ENCODE assay signal across 9 cellular contexts in genomic region chr14:34699873-34700621, GRCh38. TPM values are rescaled to one million over a fixed set of nuclear protein-coding genes. Genes with fewer than 3 reads are reported as not detected.
A peak's percentile ranks its signal among the peaks of the same experiment; 100 is the strongest.
DNase-seq lines count a peak whose midpoint lies in the region; ATAC-seq and TF ChIP-seq lines count a peak whose summit lies in the region.
"Had no signal": no experiment of that assay in that cellular context is flagged by ENCODE, and none has a peak within 500 bp of the region (broad histone marks: within the 10 kb centered on the region; RNA-seq: fewer than 3 reads in every experiment).

No MANE protein-coding gene starts in this region.

- H3K36me3 ChIP-seq in liver (ENCODE audit: control insufficient read depth in 4 of 4, insufficient read depth in 3 of 4, low read depth in 1 of 4, low read length in 3 of 4) (no peaks in the 10 kb centered on the region), MM.1S (replicated peaks; ENCODE audit: insufficient read depth, low read length) (no peaks in the 10 kb centered on the region)

- TF ChIP-seq CTCF in liver (IDR thresholded peaks at IDR 0.05; ENCODE audit: low read depth, low read length, missing input control) (no peak), MM.1S (IDR thresholded peaks at IDR 0.05; ENCODE audit: low read length) (no peak)

- H3K4me3 ChIP-seq in liver (ENCODE audit: low read depth in 1 of 3, low read length in 3 of 3) (no peak overlapping the region), MM.1S (ENCODE audit: low read length) (no peak overlapping the region)

- in situ Hi-C loops in Caki2 (cut with HindIII; ENCODE audit: low pct_unique_long_range_greater_than_20kb, low sequenced_read_pairs): no loop called here

- H3K9ac ChIP-seq in liver (ENCODE audit: low read depth in 1 of 2, low read length in 2 of 2) (no peak overlapping the region), MM.1S (ENCODE audit: low read length) (no peak overlapping the region)

- H3K4me1 ChIP-seq in liver (ENCODE audit: control insufficient read depth in 4 of 4, insufficient read depth in 4 of 4, low read length in 3 of 4) (no peaks in the 10 kb centered on the region), MM.1S (ENCODE audit: low read length) (no peaks in the 10 kb centered on the region)

- no peaks in the 10 kb centered on the region for H3K27me3 ChIP-seq in liver (ENCODE audit: control insufficient read depth in 4 of 4, insufficient read depth in 4 of 4, low read length in 3 of 4)
- no peaks in the 10 kb centered on the region for H3K27me3 ChIP-seq in MM.1S (replicated peaks; ENCODE audit: insufficient read depth, low read length)

- H3K9me2 ChIP-seq in MM.1S (replicated peaks; ENCODE audit: insufficient read depth, low read length): no peaks in the 10 kb centered on the region

- no peak for TF ChIP-seq RAD21 in liver (IDR thresholded peaks at IDR 0.05)

- H3K27ac ChIP-seq in liver (ENCODE audit: low read depth in 1 of 2, low read length in 2 of 2) (peak overlapping the region in 1 of 2 donors; percentile 31), MM.1S (ENCODE audit: low read length) (no peak overlapping the region)

- DNase-seq in Caki2 (ENCODE audit: low read depth) (peak; percentile 70), NCI-H1694 treated with DMSO at 0.1 percent for 48 hours (lab: John Stamatoyannopoulos, UW) (peak; percentile 100), amniotic epithelial cell (ENCODE audit: low read depth) (peak; percentile 95), Right ventricle myocardium inferior (ENCODE audit: missing footprints) (no peak), MM.1S (no peak)

- H3K4me2 ChIP-seq in MM.1S (ENCODE audit: low read depth, low read length): no peak overlapping the region

- intact Hi-C loops in Right ventricle myocardium inferior (cut with DNase I): no loop called here

- no peaks in the 10 kb centered on the region for H4K20me1 ChIP-seq in MM.1S (ENCODE audit: insufficient read depth, low read length)

- 56% methylated on average over 4 of the region's 4 CpGs for WGBS in liver

- ATAC-seq in Right ventricle myocardium inferior (no peak), HG03565 (IDR thresholded peaks at IDR 0.05; ENCODE audit: unreplicated experiment) (no peak), HG02981 (IDR thresholded peaks at IDR 0.05; ENCODE audit: unreplicated experiment) (no peak)
- ATAC-seq: activated naive CD4-positive, alpha-beta T cell treated with anti-CD3 and anti-CD28 coated beads, Interleukin-2, amount 50 U/mL, for 72 hours had no signal

- H3F3A ChIP-seq in MM.1S (ENCODE audit: insufficient read depth, low read length): no peaks in the 10 kb centered on the region

- H3K9me3 ChIP-seq in liver (ENCODE audit: control insufficient read depth in 4 of 4, low read length in 3 of 4) (no peaks in the 10 kb centered on the region), MM.1S (replicated peaks; ENCODE audit: insufficient read depth, low read length) (no peaks in the 10 kb centered on the region)

- no peak overlapping the region for H2AFZ ChIP-seq in MM.1S (ENCODE audit: low read length)

- no peaks in the 10 kb centered on the region for H3K79me2 ChIP-seq in MM.1S (ENCODE audit: low read length)

TF ChIP-seq in liver, 16 proteins besides CTCF, POLR2A, EP300 and RAD21:
- TF ChIP-seq SP1 (IDR thresholded peaks at IDR 0.05) (peak; percentile 12), HNF4A (conservative IDR thresholded peaks at IDR 0.05) (peak in 1 of 2 donors; percentile 61), EGR1 (IDR thresholded peaks at IDR 0.05; ENCODE audit: low read depth in 2 of 2) (peak in 1 of 2 donors; percentile 79), HNF4G (IDR thresholded peaks at IDR 0.05) (no peak), MAX (IDR thresholded peaks at IDR 0.05) (no peak), NR2F2 (IDR thresholded peaks at IDR 0.05) (no peak), FOXA1 (IDR thresholded peaks at IDR 0.05) (no peak), TAF1 (conservative IDR thresholded peaks at IDR 0.05) (no peak), RXRA (IDR thresholded peaks at IDR 0.05) (peak in 1 of 2 donors; percentile 53), GABPA (IDR thresholded peaks at IDR 0.05 in 1 of 2, conservative IDR thresholded peaks at IDR 0.05 in 1 of 2) (no peak), FOXA2 (IDR thresholded peaks at IDR 0.05) (no peak), REST (IDR thresholded peaks at IDR 0.05) (peak; percentile 22), YY1 (IDR thresholded peaks at IDR 0.05) (peak; percentile 43), JUND (IDR thresholded peaks at IDR 0.05) (peak; percentile 58 to 98)
- TF ChIP-seq, protein P1, sequence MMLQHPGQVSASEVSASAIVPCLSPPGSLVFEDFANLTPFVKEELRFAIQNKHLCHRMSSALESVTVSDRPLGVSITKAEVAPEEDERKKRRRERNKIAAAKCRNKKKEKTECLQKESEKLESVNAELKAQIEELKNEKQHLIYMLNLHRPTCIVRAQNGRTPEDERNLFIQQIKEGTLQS (IDR thresholded peaks at IDR 0.05): no peak
- TF ChIP-seq, protein P2, sequence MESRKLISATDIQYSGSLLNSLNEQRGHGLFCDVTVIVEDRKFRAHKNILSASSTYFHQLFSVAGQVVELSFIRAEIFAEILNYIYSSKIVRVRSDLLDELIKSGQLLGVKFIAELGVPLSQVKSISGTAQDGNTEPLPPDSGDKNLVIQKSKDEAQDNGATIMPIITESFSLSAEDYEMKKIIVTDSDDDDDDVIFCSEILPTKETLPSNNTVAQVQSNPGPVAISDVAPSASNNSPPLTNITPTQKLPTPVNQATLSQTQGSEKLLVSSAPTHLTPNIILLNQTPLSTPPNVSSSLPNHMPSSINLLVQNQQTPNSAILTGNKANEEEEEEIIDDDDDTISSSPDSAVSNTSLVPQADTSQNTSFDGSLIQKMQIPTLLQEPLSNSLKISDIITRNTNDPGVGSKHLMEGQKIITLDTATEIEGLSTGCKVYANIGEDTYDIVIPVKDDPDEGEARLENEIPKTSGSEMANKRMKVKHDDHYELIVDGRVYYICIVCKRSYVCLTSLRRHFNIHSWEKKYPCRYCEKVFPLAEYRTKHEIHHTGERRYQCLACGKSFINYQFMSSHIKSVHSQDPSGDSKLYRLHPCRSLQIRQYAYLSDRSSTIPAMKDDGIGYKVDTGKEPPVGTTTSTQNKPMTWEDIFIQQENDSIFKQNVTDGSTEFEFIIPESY (IDR thresholded peaks at IDR 0.05): no peak

RNA-seq across cellular contexts. Expression of gene CFL2, which starts 14.3 kb away (rescaled TPM):
- 68.3 and 92.6 TPM in 2 replicates for total RNA-seq in Caki2 (2014; rRNA removed; shearing (Covaris generic); ENCODE audit: low replicate concordance)
- total RNA-seq in liver (10 to 100 TPM; 37.2 to 70.2 TPM), Right ventricle myocardium inferior (547 TPM)
- 10 to 100 TPM; 55.1 to 76.1 TPM for polyA plus RNA-seq in liver

Comparison
In these comparisons a context has a peak if more than half of its experiments do, and no peak if none do; other contexts are left out.
1. DNase-seq: peak in Caki2 (single experiment), NCI-H1694 treated with DMSO at 0.1 percent for 48 hours (single experiment) and amniotic epithelial cell (single experiment); none in Right ventricle myocardium inferior (single experiment) and MM.1S (single experiment).